8 cellular contexts compared by ENCODE assay signal in the genomic region with DNA sequence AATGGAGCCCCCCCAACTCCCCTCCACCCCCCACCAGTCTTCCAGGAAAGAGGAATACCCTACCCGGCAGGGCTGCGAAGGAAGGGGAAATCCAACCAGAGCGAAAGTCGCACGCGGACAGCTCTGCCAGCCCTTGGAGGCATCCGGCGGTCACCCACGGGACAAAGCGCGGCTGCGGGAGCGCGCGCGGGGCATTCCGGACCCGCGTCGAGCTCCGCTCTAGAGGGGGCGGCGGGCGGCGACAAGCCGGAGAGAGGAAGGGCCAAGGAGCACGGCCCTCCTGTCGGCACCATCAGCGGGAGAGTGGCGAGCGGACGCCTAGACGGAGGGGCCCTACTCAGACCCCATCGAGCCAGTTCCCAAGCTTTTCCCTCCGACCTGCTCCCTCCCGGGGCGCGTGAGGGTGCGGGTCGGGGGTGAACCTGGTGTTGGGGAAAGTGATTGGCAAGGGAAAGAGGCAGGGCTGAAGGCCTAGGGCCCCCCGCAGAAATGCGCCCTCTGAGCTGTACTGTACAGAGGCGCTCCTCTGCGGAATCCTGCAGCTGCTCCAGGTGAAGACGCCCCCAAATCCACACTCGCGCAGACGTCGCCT. TPM values are rescaled to one million over a fixed set of nuclear protein-coding genes. Genes with fewer than 3 reads are reported as not detected.
DNase-seq lines count a peak whose midpoint lies in the region; ATAC-seq, FAIRE-seq and TF ChIP-seq lines count a peak whose summit lies in the region.

No MANE protein-coding gene starts in this region.

- TF ChIP-seq EP300 in GM12878 (IDR thresholded peaks at IDR 0.05; ENCODE audit: borderline replicate concordance in 1 of 2, control insufficient read depth in 1 of 2, low read depth in 2 of 2, low read length in 2 of 2), result no peak

- H3K4me2 ChIP-seq in GM12878 (ENCODE audit: control insufficient read depth, insufficient read depth), result peak overlapping the region; percentile 91

- RAD21 ChIA-PET in GM12878 (lab: Charles Lee; ENCODE audit: unreplicated experiment), result interaction anchor here (1.0 to 4.8 kb wide), 18 partner anchors 10 to 156 kb away, joined by 3 to 69 read pairs (median 5); partner anchors contain the start of genes DYRK3 and IKBKE

- H3K9me3 ChIP-seq in GM12878 (replicated peaks; ENCODE audit: control insufficient read depth, insufficient read depth, low read length), result no peaks in the 10 kb centered on the region
- H3K9me3 ChIP-seq in subcutaneous abdominal adipose tissue (ENCODE audit: control insufficient read depth in 5 of 5, low read length in 5 of 5), result no peaks in the 10 kb centered on the region

- POLR2A ChIA-PET in GM12878 (lab: Charles Lee), result interaction anchor here (0.6 to 4.8 kb wide), 17 partner anchors 9 to 895 kb away, joined by 3 to 60 read pairs (median 4); partner anchors contain the start of gene DYRK3

- H3K9ac ChIP-seq in GM12878 (ENCODE audit: control insufficient read depth, insufficient read depth, low read length) (peak overlapping the region; percentile 61; the same call in 1 of the 2 replicates), subcutaneous abdominal adipose tissue (ENCODE audit: low read length in 5 of 5) (peak overlapping the region in 3 of 5 donors; percentile 20 to 70 (median 30))

- H2AFZ ChIP-seq in GM12878 (ENCODE audit: control insufficient read depth, low read depth, low read length), result peak overlapping the region; percentile 77

- ATAC-seq in HG03520 (IDR thresholded peaks at IDR 0.05; ENCODE audit: unreplicated experiment) (peak; percentile 21), GM12878 (peak; percentile 51), left lobe of liver (peak; percentile 43), GM18520 (IDR thresholded peaks at IDR 0.05; ENCODE audit: unreplicated experiment) (no peak)

- in situ Hi-C loops in GM12878 (cut with MboI), result no loop called here

- no peaks in the 10 kb centered on the region for H3K79me2 ChIP-seq in GM12878 (ENCODE audit: control insufficient read depth, insufficient read depth, low read length)

- 1% methylated on average over 49 of the region's 49 CpGs for WGBS in GM12878 (ENCODE audit: insufficient coverage, insufficient replicate concordance, low lambda C conversion rate, missing lambda C conversion rate)

- intact Hi-C loops in GM12878 (cut with micrococcal nuclease; ENCODE audit: unreplicated experiment), result loop anchor here (10.0 kb wide), 1 partner anchor 408 kb away; no protein-coding TSS in a partner anchor

- BruUV-seq in GM12878 (replicated peaks; lab: Mats Ljungman, UMichigan), result no TSS peak

- DNase-seq in stimulated activated naive CD4-positive, alpha-beta T cell treated with Interleukin-2 at 50 U/mL for 16 hours (lab: John Stamatoyannopoulos, UW), result peak; percentile 2
- no peak for DNase-seq in stimulated activated naive CD4-positive, alpha-beta T cell (lab: John Stamatoyannopoulos, UW)
- DNase-seq in GM12878 (ENCODE audit: low read depth, low spot score) (no peak), left lobe of liver (ENCODE audit: low spot score) (peak; percentile 63), mesenteric fat pad (ENCODE audit: low spot score) (no peak)

- FAIRE-seq in GM12878 (lab: Jason Lieb, UNC), result no peak

- SMC1A ChIA-PET in GM12878 (lab: Charles Lee; ENCODE audit: uncharacterized antibody, unreplicated experiment), result interaction anchor here (0.6 to 5.6 kb wide), 20 partner anchors 9 to 141 kb away, joined by 3 to 61 read pairs (median 6); partner anchors contain the start of genes DYRK3 and IKBKE

- TF ChIP-seq POLR2A in GM12878 (IDR thresholded peaks at IDR 0.05; ENCODE audit: low read depth, low read length), result no peak

- no peaks in the 10 kb centered on the region for H3K36me3 ChIP-seq in GM12878 (ENCODE audit: control insufficient read depth in 2 of 2, insufficient read depth in 2 of 2, low read length in 1 of 2)
- no peaks in the 10 kb centered on the region for H3K36me3 ChIP-seq in subcutaneous abdominal adipose tissue (ENCODE audit: control insufficient read depth in 5 of 5, insufficient read depth in 5 of 5, low read length in 5 of 5)

- H4K20me1 ChIP-seq in GM12878 (ENCODE audit: control insufficient read depth, insufficient read depth), result no peaks in the 10 kb centered on the region

- CTCF ChIA-PET in GM12878 (lab: Yijun Ruan, JAX), result interaction anchor here (0.7 to 5.1 kb wide), 24 partner anchors 10 to 323 kb away, joined by 3 to 62 read pairs (median 5); partner anchors contain the start of genes DYRK3 and IKBKE

- H3K4me1 ChIP-seq in GM12878 (ENCODE audit: control insufficient read depth, insufficient read depth, low read length) (peaks cover 41% of the 10 kb centered on the region), subcutaneous abdominal adipose tissue (ENCODE audit: control insufficient read depth in 5 of 5, insufficient read depth in 5 of 5, low read length in 5 of 5) (peaks cover 8 to 54% (median 49%) of the 10 kb centered on the region in 5 donors)

- H3K27me3 ChIP-seq in GM12878 (replicated peaks in 1 of 2; ENCODE audit: control insufficient read depth in 2 of 2, insufficient read depth in 2 of 2, low read length in 1 of 2) (no peaks in the 10 kb centered on the region), subcutaneous abdominal adipose tissue (ENCODE audit: control insufficient read depth in 5 of 5, insufficient read depth in 4 of 5, low read length in 5 of 5) (peaks cover 0 to 23% (median 9%) of the 10 kb centered on the region in 5 donors)

- TF ChIP-seq CTCF in GM12878 (IDR thresholded peaks at IDR 0.05 in 2 of 3, conservative IDR thresholded peaks at IDR 0.05 in 1 of 3; ENCODE audit: control insufficient read depth in 2 of 3, extremely low read depth in 1 of 3, insufficient read depth in 1 of 3, low read depth in 3 of 3, low read length in 3 of 3), result no peak

- no peak for TF ChIP-seq RAD21 in GM12878 (IDR thresholded peaks at IDR 0.05; ENCODE audit: insufficient read depth, low read depth, low read length)

- H3K4me3 ChIP-seq in GM12878, result peak overlapping the region; percentile 72
- peak overlapping the region; percentile 36 to 77 (median 67) for H3K4me3 ChIP-seq in subcutaneous abdominal adipose tissue (ENCODE audit: low read depth in 1 of 5, low read length in 5 of 5)

- H3K27ac ChIP-seq in GM12878 (ENCODE audit: control insufficient read depth, insufficient read depth) (peak overlapping the region; percentile 29; the same call in 1 of the 2 replicates), subcutaneous abdominal adipose tissue (ENCODE audit: low read depth, low read length) (no peak overlapping the region)

TF ChIP-seq in GM12878, 131 proteins besides CTCF, POLR2A, EP300 and RAD21 (continues in another document):
- TF ChIP-seq BCL11A (IDR thresholded peaks at IDR 0.05; ENCODE audit: low read depth, low read length) (no peak; the same call in 1 of the 2 replicates), TAF1 (IDR thresholded peaks at IDR 0.05; ENCODE audit: borderline replicate concordance, low read depth, low read length) (no peak), CBFB (IDR thresholded peaks at IDR 0.05; ENCODE audit: low read depth) (no peak), PAX8 (IDR thresholded peaks at IDR 0.05) (no peak), TBL1XR1 (IDR thresholded peaks at IDR 0.05; ENCODE audit: low read depth, low read length) (no peak)

RNA-seq across cellular contexts. Expression of gene RASSF5, which starts 0.4 kb away (rescaled TPM):
- total RNA-seq in GM12878 (2013; cell fraction: nucleolus; rRNA removed), result 56.7 and 60.6 TPM in 2 replicates
- total RNA-seq in GM12878 (2014; rRNA removed) (64.1 and 68.2 TPM in 2 replicates), GM12878 (2014; rRNA removed; fragmentation: Illumina TruSeq; extraction: Trizol) (48.5 and 49.2 TPM in 2 replicates), GM12878 (2021) (82.5 and 85.6 TPM in 2 replicates), left lobe of liver (13.1 TPM), mesenteric fat pad (11.4 TPM)
- polyA plus RNA-seq in GM12878 (2011; ENCODE audit: low read depth), result 30.6 TPM
- polyA plus RNA-seq in GM12878 (2011; rRNA removed) (61.4 and 77.1 TPM in 2 replicates), GM12878 (2014; fragmentation: Illumina TruSeq; extraction: Trizol) (79.7 and 89.6 TPM in 2 replicates), GM12878 (2014; fragmentation: Nextera tagmentation; extraction: Ambion mirVana) (10 to 100 TPM; 14.0 to 25.4 TPM), GM12878 (2014; rRNA removed) (71.3 and 74.2 TPM in 2 replicates), GM12878 (2016; fragmentation: Nextera tagmentation; extraction: Ambion mirVana) (10 to 100 TPM; 63.2 to 69.5 TPM)
- polyA plus RNA-seq in GM12878 (2011; cell fraction: cytosol; rRNA removed), result 82.5 and 102 TPM in 2 replicates
- polyA plus RNA-seq in GM12878 (2011; cell fraction: nucleus; rRNA removed), result 114 and 118 TPM in 2 replicates
- 45.3 and 54.0 TPM in 2 replicates for polyA plus RNA-seq in GM12878 (2012)
- 118 and 125 TPM in 2 replicates for polyA minus RNA-seq in GM12878 (2011; rRNA and poly(A)+ RNA removed)
- 40.6 and 42.9 TPM in 2 replicates for polyA minus RNA-seq in GM12878 (2011; cell fraction: cytosol; rRNA and poly(A)+ RNA removed)
- polyA minus RNA-seq in GM12878 (2011; cell fraction: nucleus; rRNA and poly(A)+ RNA removed), result 46.9 and 71.1 TPM in 2 replicates

RNA-seq across cellular contexts. Expression of gene IKBKE, which starts 36.6 kb away (rescaled TPM):
- 116 and 132 TPM in 2 replicates for total RNA-seq in GM12878 (2013; cell fraction: nucleolus; rRNA removed)
- 23.5 and 23.9 TPM in 2 replicates for total RNA-seq in GM12878 (2014; rRNA removed)
- 14.6 and 17.1 TPM in 2 replicates for total RNA-seq in GM12878 (2014; rRNA removed; fragmentation: Illumina TruSeq; extraction: Trizol)
- 30.0 and 33.4 TPM in 2 replicates for total RNA-seq in GM12878 (2021)
- 7.9 TPM for polyA plus RNA-seq in GM12878 (2011; ENCODE audit: low read depth)
- 19.7 and 35.1 TPM in 2 replicates for polyA plus RNA-seq in GM12878 (2011; rRNA removed)
- 31.4 and 42.1 TPM in 2 replicates for polyA plus RNA-seq in GM12878 (2011; cell fraction: cytosol; rRNA removed)
- 133 and 147 TPM in 2 replicates for polyA plus RNA-seq in GM12878 (2011; cell fraction: nucleus; rRNA removed)
- 13.0 and 14.1 TPM in 2 replicates for polyA plus RNA-seq in GM12878 (2012)
- 6.7 and 17.0 TPM in 2 replicates for polyA plus RNA-seq in GM12878 (2014; fragmentation: Illumina TruSeq; extraction: Trizol)
- polyA plus RNA-seq in GM12878 (2014; fragmentation: Nextera tagmentation; extraction: Ambion mirVana), result 10 to 100 TPM; 12.8 to 19.2 TPM
- polyA plus RNA-seq in GM12878 (2014; rRNA removed), result 23.0 and 25.8 TPM in 2 replicates
- polyA plus RNA-seq in GM12878 (2016; fragmentation: Nextera tagmentation; extraction: Ambion mirVana), result 10 to 100 TPM; 23.1 to 24.7 TPM
- polyA minus RNA-seq in GM12878 (2011; rRNA and poly(A)+ RNA removed), result 45.0 and 70.6 TPM in 2 replicates
- polyA minus RNA-seq in GM12878 (2011; cell fraction: cytosol; rRNA and poly(A)+ RNA removed), result 13.2 and 14.0 TPM in 2 replicates
- 62.1 and 104 TPM in 2 replicates for polyA minus RNA-seq in GM12878 (2011; cell fraction: nucleus; rRNA and poly(A)+ RNA removed)
- 1.3 TPM for total RNA-seq in left lobe of liver
- 9.9 TPM for total RNA-seq in mesenteric fat pad

Comparison
In these comparisons a context has a peak if more than half of its experiments do, and no peak if none do; other contexts are left out.
1. DNase-seq: peak in stimulated activated naive CD4-positive, alpha-beta T cell treated with Interleukin-2 at 50 U/mL for 16 hours (single experiment) and left lobe of liver (single experiment); none in stimulated activated naive CD4-positive, alpha-beta T cell (0 of 6), GM12878 (single experiment) and mesenteric fat pad (single experiment).